ENCODE assay signal across 8 cellular contexts in genomic region chr5:112860929-112861637, GRCh38. TPM values are rescaled to one million over a fixed set of nuclear protein-coding genes. Genes with fewer than 3 reads are reported as not detected.
A peak's percentile ranks its signal among the peaks of the same experiment; 100 is the strongest.
DNase-seq lines count a peak whose midpoint lies in the region; ATAC-seq, FAIRE-seq and TF ChIP-seq lines count a peak whose summit lies in the region.

SRP19 (plus strand) TSS chr5:112861287; CDS start chr5:112861377, 90 bp downstream.

- H3K36me3 Mint-ChIP-seq in astrocyte (ENCODE audit: low read depth, unreplicated experiment) = peaks cover 7% of the 10 kb centered on the region

- peaks cover 37% of the 10 kb centered on the region for H4K20me1 ChIP-seq in astrocyte (ENCODE audit: insufficient read depth, low read length)

- H3K27me3 ChIP-seq in astrocyte (ENCODE audit: insufficient read depth, low read length) (no peaks in the 10 kb centered on the region), rectal smooth muscle tissue (ENCODE audit: control insufficient read depth, insufficient read depth, low read length) (no peaks in the 10 kb centered on the region), aorta (ENCODE audit: control insufficient read depth in 1 of 2, insufficient read depth in 2 of 2, low read length in 1 of 2) (no peaks in the 10 kb centered on the region)

- H3K4me3 Mint-ChIP-seq in astrocyte (ENCODE audit: unreplicated experiment) = peak within 1 kb of the TSS; percentile 98

- H3K4me1 Mint-ChIP-seq in astrocyte (ENCODE audit: low read depth, unreplicated experiment) = peaks cover 21% of the 10 kb centered on the region

- ATAC-seq in GM18505 (IDR thresholded peaks at IDR 0.05; ENCODE audit: unreplicated experiment) (peak; percentile 97), HG02973 (IDR thresholded peaks at IDR 0.05; ENCODE audit: unreplicated experiment) (peak; percentile 95), aorta (ENCODE audit: low FRiP score) (peak; percentile 98)

- intact Hi-C loops in aorta (cut with DNase I) = loop anchor here (1.0 to 10.0 kb wide), 3 partner anchors 61 to 116 kb away; partner anchors contain the start of genes DCP2 (in 1 of the 2) and REEP5 (in 1 of the 2)

- no peaks in the 10 kb centered on the region for H3K27me3 Mint-ChIP-seq in astrocyte (ENCODE audit: low read depth, unreplicated experiment)

- DNase-seq in NCI-H2029 (lab: John Stamatoyannopoulos, UW) (peak; percentile 97), T-helper 22 cell (ENCODE audit: low read depth) (peak; percentile 83), astrocyte (ENCODE audit: low read depth) (peak; percentile 96), hepatic stellate cell (ENCODE audit: low spot score) (peak; percentile 94), aorta (peak; percentile 97 to 98)

- peak within 1 kb of the TSS; percentile 98 for H3K9ac ChIP-seq in astrocyte (ENCODE audit: low read length)
- peak within 1 kb of the TSS; percentile 60 for H3K9ac ChIP-seq in rectal smooth muscle tissue (ENCODE audit: low read length)

- peak within 1 kb of the TSS; percentile 86 for H2AFZ ChIP-seq in astrocyte (ENCODE audit: low read depth, low read length)

- FAIRE-seq in astrocyte (lab: Jason Lieb, UNC) = peak; percentile 70

- H3K4me1 ChIP-seq in astrocyte (ENCODE audit: insufficient read depth, low read length) (peaks cover 23% of the 10 kb centered on the region), rectal smooth muscle tissue (ENCODE audit: control insufficient read depth, insufficient read depth, low read length) (peaks cover 7% of the 10 kb centered on the region), aorta (ENCODE audit: control insufficient read depth in 1 of 2, insufficient read depth in 2 of 2, low read length in 2 of 2) (peaks cover 0 to 8% of the 10 kb centered on the region in 2 donors)

- TF ChIP-seq CTCF in astrocyte (IDR thresholded peaks at IDR 0.05; ENCODE audit: insufficient read depth, low read depth, low read length) = no peak

- TF ChIP-seq POLR2A in GM18505 (IDR thresholded peaks at IDR 0.05; ENCODE audit: borderline replicate concordance, extremely low read depth, insufficient read depth, insufficient read length) = peak; percentile 85

- H3K27ac ChIP-seq in astrocyte (ENCODE audit: low read depth, low read length) (peak within 1 kb of the TSS; percentile 87), rectal smooth muscle tissue (ENCODE audit: low read depth, low read length) (peak within 1 kb of the TSS; percentile 70), aorta (ENCODE audit: low read depth in 1 of 2, low read length in 2 of 2) (peak within 1 kb of the TSS in 1 of 2 donors; percentile 91)

- H3K79me2 ChIP-seq in astrocyte (ENCODE audit: insufficient read depth, low read length) = peaks cover 45% of the 10 kb centered on the region

- H3K36me3 ChIP-seq in astrocyte (ENCODE audit: insufficient read depth, low read length) (peaks cover 8% of the 10 kb centered on the region), rectal smooth muscle tissue (ENCODE audit: control insufficient read depth, insufficient read depth, low read length) (peaks cover 7% of the 10 kb centered on the region), aorta (ENCODE audit: control insufficient read depth in 1 of 2, insufficient read depth in 2 of 2, low read length in 1 of 2) (no peaks in the 10 kb centered on the region)

- WGBS in aorta, 2 donors = 1% methylated on average over 42 to 47 of the region's 47 CpGs

- H3K27ac Mint-ChIP-seq in astrocyte (ENCODE audit: unreplicated experiment) = peak within 1 kb of the TSS; percentile 98

- H3K4me3 ChIP-seq in astrocyte (ENCODE audit: insufficient read depth, low read depth, low read length) (peak within 1 kb of the TSS; percentile 92), rectal smooth muscle tissue (ENCODE audit: low read length) (peak within 1 kb of the TSS; percentile 81), aorta (ENCODE audit: low read length in 2 of 2) (peak within 1 kb of the TSS; percentile 73 to 93)

- H3K4me2 ChIP-seq in astrocyte (ENCODE audit: low read length) = peak within 1 kb of the TSS; percentile 90

- H3K9me3 Mint-ChIP-seq in astrocyte (ENCODE audit: unreplicated experiment) = peaks cover 3% of the 10 kb centered on the region

- H3K9me3 ChIP-seq in astrocyte (ENCODE audit: insufficient read depth, low read depth, low read length) (no peaks in the 10 kb centered on the region), aorta (ENCODE audit: control insufficient read depth, low read length) (no peaks in the 10 kb centered on the region)

RNA-seq across cellular contexts. Expression of gene SRP19, which starts in this region (rescaled TPM):
- 73.1 and 73.5 TPM in 2 replicates for total RNA-seq in astrocyte
- 10 to 100 TPM; 33.4 to 40.1 TPM for total RNA-seq in aorta
- polyA plus RNA-seq in aorta = 10 to 100 TPM; 69.5 to 80.5 TPM
